16 cellular contexts compared by ENCODE assay signal in the genomic region with DNA sequence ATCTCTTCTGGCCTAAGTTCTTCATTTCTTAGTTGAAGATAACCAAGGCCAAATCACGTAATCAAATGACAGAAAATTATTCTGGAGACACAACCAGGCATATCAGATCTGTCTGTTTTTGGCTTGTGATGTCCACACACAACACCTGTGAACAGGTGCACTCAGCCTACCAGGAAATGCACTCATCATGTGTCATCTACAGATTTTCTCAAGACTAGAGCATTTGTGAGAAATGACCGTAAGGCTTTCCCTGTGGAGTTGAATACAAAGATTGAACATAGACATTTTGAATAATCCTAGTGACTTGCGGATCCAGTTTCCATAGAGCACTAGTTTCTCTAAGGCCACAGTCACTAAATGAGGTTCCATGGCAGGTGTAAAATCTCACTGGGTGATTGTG. TPM values are rescaled to one million over a fixed set of nuclear protein-coding genes. Genes with fewer than 3 reads are reported as not detected.
DNase-seq lines count a peak whose midpoint lies in the region; ATAC-seq and TF ChIP-seq lines count a peak whose summit lies in the region.
"Had no signal": no experiment of that assay in that cellular context is flagged by ENCODE, and none has a peak within 500 bp of the region (broad histone marks: within the 10 kb centered on the region; RNA-seq: fewer than 3 reads in every experiment).

No MANE protein-coding gene starts in this region.

- no peak overlapping the region for H3K4me3 ChIP-seq in IMR-90 (ENCODE audit: insufficient read depth, low read depth, low read length)
- H3K4me3 ChIP-seq in Panc1 (ENCODE audit: low read depth in 2 of 2, low read length in 2 of 2) = no peak overlapping the region
- no peak overlapping the region for H3K4me3 ChIP-seq in neutrophil (ENCODE audit: low read depth in 1 of 2, low read length in 1 of 2)
- H3K4me3 ChIP-seq: A549, HAP-1 had no signal

- no peaks in the 10 kb centered on the region; the same call in 1 of the 2 replicates for H3K27me3 ChIP-seq in IMR-90 (ENCODE audit: control insufficient read depth, insufficient read depth, low read length)
- H3K27me3 ChIP-seq in Panc1 (ENCODE audit: control insufficient read depth, insufficient read depth, low read length) = no peaks in the 10 kb centered on the region
- no peaks in the 10 kb centered on the region for H3K27me3 ChIP-seq in neutrophil
- H3K27me3 ChIP-seq: BE2C had no signal

- no peaks in the 10 kb centered on the region for H3K9me1 ChIP-seq in IMR-90 (ENCODE audit: insufficient read depth, low read length)

- TF ChIP-seq CTCF in IMR-90 (conservative IDR thresholded peaks at IDR 0.05; ENCODE audit: low read depth, low read length) (no peak), Panc1 (IDR thresholded peaks at IDR 0.05) (no peak), neutrophil (IDR thresholded peaks at IDR 0.05) (no peak)

- no peaks in the 10 kb centered on the region for H3K4me1 ChIP-seq in IMR-90 (ENCODE audit: control insufficient read depth, insufficient read depth, low read length)
- peaks cover 5% of the 10 kb centered on the region; the same call in 1 of the 2 replicates for H3K4me1 ChIP-seq in Panc1 (ENCODE audit: control insufficient read depth, insufficient read depth, low read length)
- H3K4me1 ChIP-seq in neutrophil (ENCODE audit: control insufficient read depth in 1 of 2, insufficient read depth in 1 of 2, low read depth in 1 of 2, low read length in 1 of 2) = peaks cover 48 to 64% of the 10 kb centered on the region in 2 experiments
- H3K4me1 ChIP-seq: BE2C, HAP-1 had no signal

- WGBS in IMR-90 (ENCODE audit: extremely low coverage in 2 of 2, insufficient read length in 1 of 2), 2 experiments = no CpG with 5 or more reads among the region's 3 CpGs

- H3K27ac ChIP-seq in IMR-90 (ENCODE audit: insufficient read depth, low read length) (no peak overlapping the region), Panc1 (ENCODE audit: low read length) (peak overlapping the region; percentile 39; the same call in 1 of the 2 replicates), epithelial cell of prostate (peak overlapping the region; percentile 52), neutrophil (peak overlapping the region; percentile 20)
- H3K27ac ChIP-seq: C4-2B had no signal

- no peak overlapping the region for H2AK5ac ChIP-seq in IMR-90 (ENCODE audit: low read depth, low read length)

- no peak overlapping the region for H3K4ac ChIP-seq in IMR-90 (ENCODE audit: low read depth, low read length)

- H4K8ac ChIP-seq in IMR-90 (ENCODE audit: low read depth in 2 of 2, low read length in 2 of 2) = no peak overlapping the region

- H4K5ac ChIP-seq in IMR-90 (ENCODE audit: low read depth, low read length) = no peak overlapping the region

- TF ChIP-seq RAD21 in IMR-90 (IDR thresholded peaks at IDR 0.05; ENCODE audit: low read length) = no peak

- H3K79me1 ChIP-seq in IMR-90 (ENCODE audit: low read depth in 1 of 2, low read length in 2 of 2) = no peaks in the 10 kb centered on the region

- BruUV-seq in IMR-90 (replicated peaks; lab: Mats Ljungman, UMichigan) (no TSS peak), Panc1 (replicated peaks; lab: Mats Ljungman, UMichigan) (no TSS peak)

- no peak for DNase-seq in IMR-90
- DNase-seq in Panc1 (ENCODE audit: low read depth, low spot score) = no peak
- no peak for DNase-seq in epithelial cell of prostate (ENCODE audit: low read depth, low spot score)
- no peak for DNase-seq in COR-L47 (lab: John Stamatoyannopoulos, UW)
- no peak for DNase-seq in activated CD4-positive, alpha-beta T cell treated with anti-CD3 and anti-CD28 coated beads for 4 hours
- no peak for DNase-seq in HT-29 (ENCODE audit: low spot score)
- DNase-seq: BE2C; CD4-positive, alpha-beta memory T cell; DMS153; GF-D8; HFFc6 had no signal

- no peak overlapping the region for H2BK20ac ChIP-seq in IMR-90 (ENCODE audit: low read depth, low read length)

- no peak overlapping the region for H2AK9ac ChIP-seq in IMR-90 (replicated peaks; ENCODE audit: low read depth, low read length, poor library complexity)

- H3K9me3 ChIP-seq in IMR-90 (ENCODE audit: control insufficient read depth, insufficient read depth, low read length) = no peaks in the 10 kb centered on the region
- H3K9me3 ChIP-seq in Panc1 (ENCODE audit: control insufficient read depth, insufficient read depth, low read depth, low read length) = peaks cover 4% of the 10 kb centered on the region; the same call in 1 of the 2 replicates
- H3K9me3 ChIP-seq in neutrophil = no peaks in the 10 kb centered on the region
- H3K9me3 ChIP-seq: A549, BE2C, HAP-1 had no signal

- H3K23ac ChIP-seq in IMR-90 (ENCODE audit: low read depth, low read length) = no peak overlapping the region

- no peaks in the 10 kb centered on the region for H4K20me1 ChIP-seq in IMR-90 (ENCODE audit: insufficient read depth, low read length)

- H3K14ac ChIP-seq in IMR-90 (replicated peaks; ENCODE audit: low read depth, low read length) = 0 out of 2 replicates have a peak overlapping the region, but pooled peaks have one; percentile 8

- intact Hi-C loops in IMR-90 (cut with micrococcal nuclease) = no loop called here
- intact Hi-C loops in Panc1 (cut with micrococcal nuclease; ENCODE audit: unreplicated experiment) = no loop called here

- dilution Hi-C loops in IMR-90 (cut with HindIII; ENCODE audit: low sequenced_read_pairs, unreplicated experiment) = no loop called here

- H3K9ac ChIP-seq in IMR-90 (ENCODE audit: low read depth, low read length) = no peak overlapping the region

- H3K36me3 ChIP-seq in IMR-90 (ENCODE audit: control insufficient read depth, insufficient read depth, low read length) (no peaks in the 10 kb centered on the region), Panc1 (ENCODE audit: control insufficient read depth, insufficient read depth, low read length) (no peaks in the 10 kb centered on the region), neutrophil (no peaks in the 10 kb centered on the region)
- H3K36me3 ChIP-seq: BE2C, HAP-1 had no signal

- no peak overlapping the region for H3K18ac ChIP-seq in IMR-90 (ENCODE audit: low read depth, low read length)

- H4K91ac ChIP-seq in IMR-90 (ENCODE audit: insufficient read depth, low read depth, low read length) = no peak overlapping the region

- no peak overlapping the region; the same call in 2 of the 3 replicates for H2BK15ac ChIP-seq in IMR-90 (ENCODE audit: low read depth, low read length)

- POLR2A ChIA-PET in IMR-90 (lab: Charles Lee; ENCODE audit: unreplicated experiment) (no interaction called here), Panc1 (lab: Charles Lee) (no interaction called here)

- H2AFZ ChIP-seq in IMR-90 (replicated peaks; ENCODE audit: low read length, poor library complexity) = no peak overlapping the region

- no peak overlapping the region for H2BK120ac ChIP-seq in IMR-90 (ENCODE audit: low read depth, low read length)

- no peak overlapping the region for H3K4me2 ChIP-seq in IMR-90 (ENCODE audit: low read depth, low read length)
- H3K4me2 ChIP-seq: A549 had no signal

- no peak overlapping the region for H2BK5ac ChIP-seq in IMR-90 (ENCODE audit: low read depth, low read length, poor library complexity, severe bottlenecking)

- TF ChIP-seq POLR2A in IMR-90 (IDR thresholded peaks at IDR 0.05; ENCODE audit: low read depth, low read length) = no peak

- CTCF ChIA-PET in IMR-90 (lab: Yijun Ruan, JAX) (interaction anchor here (1.6 kb wide), 1 partner anchor 16 kb away, joined by 5 read pairs; no protein-coding TSS in a partner anchor), Panc1 (lab: Charles Lee) (no interaction called here)

- no peak for ATAC-seq in IMR-90 (ENCODE audit: low read depth)
- ATAC-seq in Panc1 = no peak
- ATAC-seq: A549 had no signal

- no peak overlapping the region for H3K56ac ChIP-seq in IMR-90 (ENCODE audit: extremely low read depth, insufficient read depth, low read length)

- in situ Hi-C loops in IMR-90 (cut with MboI; ENCODE audit: low sequenced_read_pairs) = loop anchor here (25.0 kb wide), 1 partner anchor 924 kb away; no protein-coding TSS in a partner anchor
- in situ Hi-C loops in Panc1 (cut with HindIII; ENCODE audit: low pct_unique_long_range_greater_than_20kb, low sequenced_read_pairs) = no loop called here

TF ChIP-seq in IMR-90, 13 proteins besides CTCF, POLR2A, EP300 and RAD21 (continues in another document):
- TF ChIP-seq MAZ (IDR thresholded peaks at IDR 0.05; ENCODE audit: borderline replicate concordance, low read depth, low read length) (no peak), FOS (IDR thresholded peaks at IDR 0.05; ENCODE audit: low read depth, low read length) (no peak), CHD1 (IDR thresholded peaks at IDR 0.05; ENCODE audit: low read depth, low read length) (no peak), RFX5 (IDR thresholded peaks at IDR 0.05; ENCODE audit: low read depth, low read length) (no peak), SMC3 (IDR thresholded peaks at IDR 0.05; ENCODE audit: low read depth, low read length) (no peak), NFE2L2 (IDR thresholded peaks at IDR 0.05; ENCODE audit: low read depth, low read length) (no peak), BHLHE40 (IDR thresholded peaks at IDR 0.05; ENCODE audit: low read depth, low read length) (no peak), MXI1 (IDR thresholded peaks at IDR 0.05; ENCODE audit: borderline replicate concordance, low read depth, low read length) (no peak), CEBPB (IDR thresholded peaks at IDR 0.05; ENCODE audit: low read depth, low read length) (no peak), MAFK (IDR thresholded peaks at IDR 0.05; ENCODE audit: low read depth, low read length) (no peak)
- TF ChIP-seq, protein P1, sequence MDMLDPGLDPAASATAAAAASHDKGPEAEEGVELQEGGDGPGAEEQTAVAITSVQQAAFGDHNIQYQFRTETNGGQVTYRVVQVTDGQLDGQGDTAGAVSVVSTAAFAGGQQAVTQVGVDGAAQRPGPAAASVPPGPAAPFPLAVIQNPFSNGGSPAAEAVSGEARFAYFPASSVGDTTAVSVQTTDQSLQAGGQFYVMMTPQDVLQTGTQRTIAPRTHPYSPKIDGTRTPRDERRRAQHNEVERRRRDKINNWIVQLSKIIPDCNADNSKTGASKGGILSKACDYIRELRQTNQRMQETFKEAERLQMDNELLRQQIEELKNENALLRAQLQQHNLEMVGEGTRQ (IDR thresholded peaks at IDR 0.05; ENCODE audit: low read depth, low read length) = no peak

RNA-seq across cellular contexts. Expression of a gene that starts 26.7 kb away (rescaled TPM):
- 2.7 and 3.3 TPM in 2 replicates for total RNA-seq in IMR-90 (2012; rRNA removed)
- 2.2 and 3.0 TPM in 2 replicates for polyA plus RNA-seq in IMR-90 (2012; rRNA removed)
- 0.67 and 2.0 TPM in 2 replicates for polyA plus RNA-seq in IMR-90 (2012; cell fraction: cytosol; rRNA removed)
- polyA plus RNA-seq in IMR-90 (2012; cell fraction: nucleus; rRNA removed; ENCODE audit: low replicate concordance) = 0.67 and 14.4 TPM in 2 replicates
- 0.82 TPM for total RNA-seq in Panc1 (2021; ENCODE audit: unreplicated experiment)
- 1.4 TPM for polyA plus RNA-seq in Panc1 (2012; ENCODE audit: insufficient read length)
- 2.6 and 4.4 TPM in 2 replicates for total RNA-seq in HT-29 (2014; rRNA removed; shearing (Covaris generic))
- total RNA-seq: H1 had no signal
- polyA plus RNA-seq: H1 had no signal
